In the genomic region with DNA sequence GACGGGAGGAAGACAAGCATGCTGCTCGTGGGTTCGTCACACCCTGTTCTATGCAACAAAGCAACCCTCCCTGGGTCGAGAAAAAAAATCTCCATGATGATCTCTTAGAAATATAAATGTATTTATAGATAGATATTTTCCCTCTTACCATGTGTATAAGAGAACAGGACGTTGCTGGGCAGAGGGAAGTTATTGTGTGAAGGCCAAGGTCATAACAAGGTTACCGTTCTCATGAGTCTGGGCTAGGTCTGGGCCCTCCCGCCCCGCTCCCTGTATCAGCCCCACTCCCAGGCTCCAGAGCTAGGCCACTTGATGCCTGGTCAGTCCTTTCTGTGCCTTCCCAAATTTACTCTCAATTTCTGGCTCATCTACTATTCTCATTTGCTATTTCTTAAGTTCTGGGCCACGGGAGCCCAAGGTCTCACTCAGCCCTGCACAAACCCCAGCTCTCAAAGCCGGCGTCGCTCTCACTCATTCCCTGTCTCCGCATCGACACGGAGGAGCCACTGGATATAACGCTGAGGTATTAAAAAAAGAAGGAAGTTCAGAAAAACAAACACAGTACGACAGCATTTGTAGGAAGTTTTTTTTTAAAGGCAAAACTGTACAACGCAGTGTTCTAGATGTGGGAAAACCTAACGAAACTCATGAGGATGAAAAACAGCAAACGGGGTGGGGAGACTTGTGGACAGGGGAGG, we compare ENCODE assay signal across 1 cellular context.
TF ChIP-seq lines count a peak whose summit lies in the region.

No MANE protein-coding gene starts in this region.

TF ChIP-seq in HepG2, 621 proteins besides CTCF, POLR2A, EP300 and RAD21 (continued from another document and continues in another):
- TF ChIP-seq, protein P1, sequence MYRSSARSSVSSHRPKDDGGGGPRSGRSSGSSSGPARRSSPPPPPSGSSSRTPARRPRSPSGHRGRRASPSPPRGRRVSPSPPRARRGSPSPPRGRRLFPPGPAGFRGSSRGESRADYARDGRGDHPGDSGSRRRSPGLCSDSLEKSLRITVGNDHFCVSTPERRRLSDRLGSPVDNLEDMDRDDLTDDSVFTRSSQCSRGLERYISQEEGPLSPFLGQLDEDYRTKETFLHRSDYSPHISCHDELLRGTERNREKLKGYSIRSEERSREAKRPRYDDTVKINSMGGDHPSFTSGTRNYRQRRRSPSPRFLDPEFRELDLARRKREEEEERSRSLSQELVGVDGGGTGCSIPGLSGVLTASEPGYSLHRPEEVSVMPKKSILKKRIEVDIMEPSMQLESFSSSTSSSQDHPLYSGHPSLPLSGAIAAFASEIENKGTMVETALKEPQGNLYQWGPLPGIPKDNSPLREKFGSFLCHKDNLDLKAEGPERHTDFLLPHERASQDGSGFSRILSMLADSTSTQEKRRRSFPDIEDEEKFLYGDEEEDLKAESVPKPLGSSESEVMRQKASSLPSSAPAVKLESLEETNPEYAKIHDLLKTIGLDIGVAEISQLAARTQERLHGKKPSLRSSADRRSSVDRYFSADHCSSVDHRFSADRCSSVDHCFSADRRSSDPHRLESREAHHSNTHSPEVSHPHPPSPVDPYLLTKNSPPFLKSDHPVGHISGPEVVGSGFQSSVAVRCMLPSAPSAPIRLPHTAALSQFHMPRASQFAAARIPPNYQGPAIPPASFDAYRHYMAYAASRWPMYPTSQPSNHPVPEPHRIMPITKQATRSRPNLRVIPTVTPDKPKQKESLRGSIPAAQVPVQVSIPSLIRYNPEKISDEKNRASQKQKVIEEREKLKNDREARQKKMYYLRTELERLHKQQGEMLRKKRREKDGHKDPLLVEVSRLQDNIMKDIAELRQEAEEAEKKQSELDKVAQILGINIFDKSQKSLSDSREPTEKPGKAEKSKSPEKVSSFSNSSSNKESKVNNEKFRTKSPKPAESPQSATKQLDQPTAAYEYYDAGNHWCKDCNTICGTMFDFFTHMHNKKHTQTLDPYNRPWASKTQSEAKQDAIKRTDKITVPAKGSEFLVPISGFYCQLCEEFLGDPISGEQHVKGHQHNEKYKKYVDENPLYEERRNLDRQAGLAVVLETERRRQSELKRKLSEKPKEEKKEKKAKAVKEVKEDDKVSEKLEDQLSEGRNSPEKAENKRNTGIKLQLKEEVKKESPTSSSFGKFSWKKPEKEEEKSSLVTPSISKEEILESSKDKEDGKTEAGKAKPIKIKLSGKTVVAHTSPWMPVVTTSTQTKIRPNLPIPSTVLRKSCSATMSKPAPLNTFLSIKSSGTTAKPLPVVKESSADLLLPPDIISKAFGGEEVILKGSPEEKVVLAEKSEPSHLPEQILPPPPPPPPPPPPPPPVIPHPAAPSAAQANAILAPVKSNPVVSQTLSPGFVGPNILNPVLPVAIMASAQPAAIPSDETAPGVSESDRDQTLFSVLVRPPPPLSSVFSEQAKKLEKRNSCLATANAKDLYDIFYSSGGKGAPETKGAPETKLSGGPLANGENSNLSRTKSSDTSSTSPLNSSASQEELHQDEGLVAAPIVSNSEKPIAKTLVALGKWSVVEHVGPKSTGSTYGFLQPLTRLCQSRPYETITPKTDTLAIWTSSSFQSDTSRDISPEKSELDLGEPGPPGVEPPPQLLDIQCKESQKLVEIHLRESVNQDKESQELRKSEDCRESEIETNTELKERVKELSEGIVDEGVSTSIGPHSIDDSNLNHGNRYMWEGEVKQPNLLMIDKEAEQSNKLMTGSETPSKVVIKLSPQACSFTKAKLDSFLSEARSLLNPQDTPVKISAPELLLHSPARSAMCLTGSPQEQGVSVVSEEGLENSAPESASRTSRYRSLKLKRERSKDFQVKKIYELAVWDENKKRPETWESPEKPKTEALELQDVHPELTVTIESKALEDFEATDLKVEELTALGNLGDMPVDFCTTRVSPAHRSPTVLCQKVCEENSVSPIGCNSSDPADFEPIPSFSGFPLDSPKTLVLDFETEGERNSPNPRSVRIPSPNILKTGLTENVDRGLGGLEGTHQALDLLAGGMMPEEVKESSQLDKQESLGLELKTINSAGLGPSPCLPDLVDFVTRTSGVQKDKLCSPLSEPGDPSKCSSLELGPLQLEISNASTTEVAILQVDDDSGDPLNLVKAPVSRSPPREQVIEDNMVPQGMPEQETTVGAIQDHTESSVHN (CRISPR knock-in tag; IDR thresholded peaks at IDR 0.05), result no peak
- TF ChIP-seq ARID5B (CRISPR knock-in tag; IDR thresholded peaks at IDR 0.05) (no peak; the same call in 1 of the 2 replicates), ZNF781 (CRISPR knock-in tag; IDR thresholded peaks at IDR 0.05; ENCODE audit: borderline replicate concordance, not compliant biosample characterization) (peak; percentile 66), ZNF788 (CRISPR knock-in tag; IDR thresholded peaks at IDR 0.05; ENCODE audit: borderline replicate concordance) (no peak), ZFX (CRISPR knock-in tag; IDR thresholded peaks at IDR 0.05; ENCODE audit: low read depth) (peak; percentile 59), TFDP1 (CRISPR knock-in tag; IDR thresholded peaks at IDR 0.05; ENCODE audit: borderline replicate concordance) (no peak), ZNF562 (CRISPR knock-in tag; IDR thresholded peaks at IDR 0.05; ENCODE audit: borderline replicate concordance) (no peak), ZNF331 (CRISPR knock-in tag; IDR thresholded peaks at IDR 0.05) (no peak), ZFAT (CRISPR knock-in tag; conservative IDR thresholded peaks at IDR 0.05) (no peak), CCAR2 (optimal IDR thresholded peaks at IDR 0.05; ENCODE audit: low read depth, low read length) (no peak), ZNF205 (CRISPR knock-in tag; IDR thresholded peaks at IDR 0.05) (no peak), HOXA7 (CRISPR knock-in tag; IDR thresholded peaks at IDR 0.05) (no peak), CC2D1A (CRISPR knock-in tag; IDR thresholded peaks at IDR 0.05) (0 out of 2 replicates have a peak, but pooled peaks have one; percentile 32), NCOR1 (IDR thresholded peaks at IDR 0.05; ENCODE audit: borderline replicate concordance, low read length) (no peak; the same call in 1 of the 2 replicates), ATRX (CRISPR knock-in tag; IDR thresholded peaks at IDR 0.05; ENCODE audit: borderline replicate concordance) (no peak), SNAPC4 (CRISPR knock-in tag; IDR thresholded peaks at IDR 0.05) (no peak), PPARG (CRISPR knock-in tag; conservative IDR thresholded peaks at IDR 0.05) (no peak), TEAD3 (CRISPR knock-in tag; optimal IDR thresholded peaks at IDR 0.05; ENCODE audit: borderline replicate concordance) (peak; percentile 46)
- TF ChIP-seq, protein P2, sequence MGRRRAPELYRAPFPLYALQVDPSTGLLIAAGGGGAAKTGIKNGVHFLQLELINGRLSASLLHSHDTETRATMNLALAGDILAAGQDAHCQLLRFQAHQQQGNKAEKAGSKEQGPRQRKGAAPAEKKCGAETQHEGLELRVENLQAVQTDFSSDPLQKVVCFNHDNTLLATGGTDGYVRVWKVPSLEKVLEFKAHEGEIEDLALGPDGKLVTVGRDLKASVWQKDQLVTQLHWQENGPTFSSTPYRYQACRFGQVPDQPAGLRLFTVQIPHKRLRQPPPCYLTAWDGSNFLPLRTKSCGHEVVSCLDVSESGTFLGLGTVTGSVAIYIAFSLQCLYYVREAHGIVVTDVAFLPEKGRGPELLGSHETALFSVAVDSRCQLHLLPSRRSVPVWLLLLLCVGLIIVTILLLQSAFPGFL (CRISPR knock-in tag; IDR thresholded peaks at IDR 0.05), result no peak
- TF ChIP-seq, protein P3, sequence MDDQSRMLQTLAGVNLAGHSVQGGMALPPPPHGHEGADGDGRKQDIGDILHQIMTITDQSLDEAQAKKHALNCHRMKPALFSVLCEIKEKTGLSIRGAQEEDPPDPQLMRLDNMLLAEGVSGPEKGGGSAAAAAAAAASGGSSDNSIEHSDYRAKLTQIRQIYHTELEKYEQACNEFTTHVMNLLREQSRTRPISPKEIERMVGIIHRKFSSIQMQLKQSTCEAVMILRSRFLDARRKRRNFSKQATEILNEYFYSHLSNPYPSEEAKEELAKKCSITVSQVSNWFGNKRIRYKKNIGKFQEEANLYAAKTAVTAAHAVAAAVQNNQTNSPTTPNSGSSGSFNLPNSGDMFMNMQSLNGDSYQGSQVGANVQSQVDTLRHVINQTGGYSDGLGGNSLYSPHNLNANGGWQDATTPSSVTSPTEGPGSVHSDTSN (CRISPR knock-in tag; IDR thresholded peaks at IDR 0.05; ENCODE audit: borderline replicate concordance), result no peak
- TF ChIP-seq, protein P4, sequence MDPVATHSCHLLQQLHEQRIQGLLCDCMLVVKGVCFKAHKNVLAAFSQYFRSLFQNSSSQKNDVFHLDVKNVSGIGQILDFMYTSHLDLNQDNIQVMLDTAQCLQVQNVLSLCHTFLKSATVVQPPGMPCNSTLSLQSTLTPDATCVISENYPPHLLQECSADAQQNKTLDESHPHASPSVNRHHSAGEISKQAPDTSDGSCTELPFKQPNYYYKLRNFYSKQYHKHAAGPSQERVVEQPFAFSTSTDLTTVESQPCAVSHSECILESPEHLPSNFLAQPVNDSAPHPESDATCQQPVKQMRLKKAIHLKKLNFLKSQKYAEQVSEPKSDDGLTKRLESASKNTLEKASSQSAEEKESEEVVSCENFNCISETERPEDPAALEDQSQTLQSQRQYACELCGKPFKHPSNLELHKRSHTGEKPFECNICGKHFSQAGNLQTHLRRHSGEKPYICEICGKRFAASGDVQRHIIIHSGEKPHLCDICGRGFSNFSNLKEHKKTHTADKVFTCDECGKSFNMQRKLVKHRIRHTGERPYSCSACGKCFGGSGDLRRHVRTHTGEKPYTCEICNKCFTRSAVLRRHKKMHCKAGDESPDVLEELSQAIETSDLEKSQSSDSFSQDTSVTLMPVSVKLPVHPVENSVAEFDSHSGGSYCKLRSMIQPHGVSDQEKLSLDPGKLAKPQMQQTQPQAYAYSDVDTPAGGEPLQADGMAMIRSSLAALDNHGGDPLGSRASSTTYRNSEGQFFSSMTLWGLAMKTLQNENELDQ (CRISPR knock-in tag; IDR thresholded peaks at IDR 0.05; ENCODE audit: borderline replicate concordance), result no peak
- TF ChIP-seq, protein P5, sequence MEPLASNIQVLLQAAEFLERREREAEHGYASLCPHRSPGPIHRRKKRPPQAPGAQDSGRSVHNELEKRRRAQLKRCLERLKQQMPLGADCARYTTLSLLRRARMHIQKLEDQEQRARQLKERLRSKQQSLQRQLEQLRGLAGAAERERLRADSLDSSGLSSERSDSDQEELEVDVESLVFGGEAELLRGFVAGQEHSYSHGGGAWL (CRISPR knock-in tag; IDR thresholded peaks at IDR 0.05), result no peak
